Comparison of ENCODE assay signal across 1 cellular context in the genomic region with DNA sequence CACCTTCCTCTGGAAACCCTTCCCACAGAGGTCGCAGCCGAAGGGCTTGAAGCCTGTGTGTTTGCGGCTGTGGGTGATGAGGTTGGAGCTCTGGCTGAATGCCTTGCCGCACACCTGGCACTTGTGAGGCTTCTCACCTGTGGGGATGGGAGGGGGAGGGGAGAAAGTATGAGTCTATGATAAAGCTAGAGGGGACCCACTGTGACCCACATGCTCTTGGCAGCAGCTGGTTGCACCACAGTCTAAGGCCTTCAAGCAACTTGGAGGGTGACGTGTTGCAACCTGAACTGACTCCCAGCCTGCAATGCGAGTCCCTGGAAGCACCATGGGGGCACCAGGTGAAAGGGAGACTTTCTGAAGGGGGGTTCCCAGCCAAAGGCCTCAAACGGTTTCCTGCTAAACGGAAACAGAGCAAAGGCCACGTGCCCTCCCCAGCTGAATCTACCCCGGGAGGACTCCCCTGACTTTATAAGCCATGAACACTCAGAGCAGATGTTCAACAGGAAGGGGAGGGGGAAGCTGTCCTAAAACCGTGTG.
TF ChIP-seq lines count a peak whose summit lies in the region.

No MANE protein-coding gene starts in this region.

TF ChIP-seq in GM12878, 131 proteins besides CTCF, POLR2A, EP300 and RAD21 (continued from another document):
- TF ChIP-seq, protein P1, sequence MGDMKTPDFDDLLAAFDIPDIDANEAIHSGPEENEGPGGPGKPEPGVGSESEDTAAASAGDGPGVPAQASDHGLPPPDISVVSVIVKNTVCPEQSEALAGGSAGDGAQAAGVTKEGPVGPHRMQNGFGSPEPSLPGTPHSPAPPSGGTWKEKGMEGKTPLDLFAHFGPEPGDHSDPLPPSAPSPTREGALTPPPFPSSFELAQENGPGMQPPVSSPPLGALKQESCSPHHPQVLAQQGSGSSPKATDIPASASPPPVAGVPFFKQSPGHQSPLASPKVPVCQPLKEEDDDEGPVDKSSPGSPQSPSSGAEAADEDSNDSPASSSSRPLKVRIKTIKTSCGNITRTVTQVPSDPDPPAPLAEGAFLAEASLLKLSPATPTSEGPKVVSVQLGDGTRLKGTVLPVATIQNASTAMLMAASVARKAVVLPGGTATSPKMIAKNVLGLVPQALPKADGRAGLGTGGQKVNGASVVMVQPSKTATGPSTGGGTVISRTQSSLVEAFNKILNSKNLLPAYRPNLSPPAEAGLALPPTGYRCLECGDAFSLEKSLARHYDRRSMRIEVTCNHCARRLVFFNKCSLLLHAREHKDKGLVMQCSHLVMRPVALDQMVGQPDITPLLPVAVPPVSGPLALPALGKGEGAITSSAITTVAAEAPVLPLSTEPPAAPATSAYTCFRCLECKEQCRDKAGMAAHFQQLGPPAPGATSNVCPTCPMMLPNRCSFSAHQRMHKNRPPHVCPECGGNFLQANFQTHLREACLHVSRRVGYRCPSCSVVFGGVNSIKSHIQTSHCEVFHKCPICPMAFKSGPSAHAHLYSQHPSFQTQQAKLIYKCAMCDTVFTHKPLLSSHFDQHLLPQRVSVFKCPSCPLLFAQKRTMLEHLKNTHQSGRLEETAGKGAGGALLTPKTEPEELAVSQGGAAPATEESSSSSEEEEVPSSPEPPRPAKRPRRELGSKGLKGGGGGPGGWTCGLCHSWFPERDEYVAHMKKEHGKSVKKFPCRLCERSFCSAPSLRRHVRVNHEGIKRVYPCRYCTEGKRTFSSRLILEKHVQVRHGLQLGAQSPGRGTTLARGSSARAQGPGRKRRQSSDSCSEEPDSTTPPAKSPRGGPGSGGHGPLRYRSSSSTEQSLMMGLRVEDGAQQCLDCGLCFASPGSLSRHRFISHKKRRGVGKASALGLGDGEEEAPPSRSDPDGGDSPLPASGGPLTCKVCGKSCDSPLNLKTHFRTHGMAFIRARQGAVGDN (IDR thresholded peaks at IDR 0.05), result peak; percentile 89
- TF ChIP-seq ZNF384 (IDR thresholded peaks at IDR 0.05; ENCODE audit: borderline replicate concordance, low read depth, low read length) (no peak), MYB (IDR thresholded peaks at IDR 0.05; ENCODE audit: borderline replicate concordance, low read depth, low read length) (peak; percentile 78), SIN3A (IDR thresholded peaks at IDR 0.05; ENCODE audit: low read depth, low read length) (no peak), NR2F1 (conservative IDR thresholded peaks at IDR 0.05) (peak; percentile 53; the same call in 1 of the 2 replicates), IKZF1 (conservative IDR thresholded peaks at IDR 0.05) (peak; percentile 59), BHLHE40 (IDR thresholded peaks at IDR 0.05; ENCODE audit: borderline replicate concordance in 1 of 2, low read depth in 2 of 2, low read length in 1 of 2) (peak; percentile 46 to 73; a peak in 3 of 4 replicates), IKZF2 (IDR thresholded peaks at IDR 0.05) (peak in 1 of 2 experiments; percentile 28; a peak in 2 of 4 replicates), EED (IDR thresholded peaks at IDR 0.05; ENCODE audit: low read depth) (peak; percentile 52; the same call in 1 of the 2 replicates), RB1 (IDR thresholded peaks at IDR 0.05; ENCODE audit: borderline replicate concordance) (no peak), ETV6 (conservative IDR thresholded peaks at IDR 0.05 in 1 of 2, IDR thresholded peaks at IDR 0.05 in 1 of 2; ENCODE audit: borderline replicate concordance in 1 of 2, low read depth in 1 of 2) (peak in 1 of 2 experiments; percentile 71; a peak in 2 of 4 replicates), RAD51 (IDR thresholded peaks at IDR 0.05) (peak; percentile 72), FOXM1 (IDR thresholded peaks at IDR 0.05; ENCODE audit: low read depth, low read length) (no peak), MEF2B (IDR thresholded peaks at IDR 0.05; ENCODE audit: partially characterized antibody, poor library complexity, severe bottlenecking) (peak; percentile 11)
- TF ChIP-seq, protein P2, sequence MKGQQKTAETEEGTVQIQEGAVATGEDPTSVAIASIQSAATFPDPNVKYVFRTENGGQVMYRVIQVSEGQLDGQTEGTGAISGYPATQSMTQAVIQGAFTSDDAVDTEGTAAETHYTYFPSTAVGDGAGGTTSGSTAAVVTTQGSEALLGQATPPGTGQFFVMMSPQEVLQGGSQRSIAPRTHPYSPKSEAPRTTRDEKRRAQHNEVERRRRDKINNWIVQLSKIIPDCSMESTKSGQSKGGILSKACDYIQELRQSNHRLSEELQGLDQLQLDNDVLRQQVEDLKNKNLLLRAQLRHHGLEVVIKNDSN (IDR thresholded peaks at IDR 0.05; ENCODE audit: borderline replicate concordance, extremely low read length, insufficient read depth, low read depth, low read length), result peak; percentile 61
- TF ChIP-seq, protein P3, sequence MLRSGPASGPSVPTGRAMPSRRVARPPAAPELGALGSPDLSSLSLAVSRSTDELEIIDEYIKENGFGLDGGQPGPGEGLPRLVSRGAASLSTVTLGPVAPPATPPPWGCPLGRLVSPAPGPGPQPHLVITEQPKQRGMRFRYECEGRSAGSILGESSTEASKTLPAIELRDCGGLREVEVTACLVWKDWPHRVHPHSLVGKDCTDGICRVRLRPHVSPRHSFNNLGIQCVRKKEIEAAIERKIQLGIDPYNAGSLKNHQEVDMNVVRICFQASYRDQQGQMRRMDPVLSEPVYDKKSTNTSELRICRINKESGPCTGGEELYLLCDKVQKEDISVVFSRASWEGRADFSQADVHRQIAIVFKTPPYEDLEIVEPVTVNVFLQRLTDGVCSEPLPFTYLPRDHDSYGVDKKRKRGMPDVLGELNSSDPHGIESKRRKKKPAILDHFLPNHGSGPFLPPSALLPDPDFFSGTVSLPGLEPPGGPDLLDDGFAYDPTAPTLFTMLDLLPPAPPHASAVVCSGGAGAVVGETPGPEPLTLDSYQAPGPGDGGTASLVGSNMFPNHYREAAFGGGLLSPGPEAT (IDR thresholded peaks at IDR 0.05; ENCODE audit: low read depth), result peak; percentile 26; the same call in 1 of the 2 replicates
